8 cellular contexts compared by ENCODE assay signal in the genomic region with DNA sequence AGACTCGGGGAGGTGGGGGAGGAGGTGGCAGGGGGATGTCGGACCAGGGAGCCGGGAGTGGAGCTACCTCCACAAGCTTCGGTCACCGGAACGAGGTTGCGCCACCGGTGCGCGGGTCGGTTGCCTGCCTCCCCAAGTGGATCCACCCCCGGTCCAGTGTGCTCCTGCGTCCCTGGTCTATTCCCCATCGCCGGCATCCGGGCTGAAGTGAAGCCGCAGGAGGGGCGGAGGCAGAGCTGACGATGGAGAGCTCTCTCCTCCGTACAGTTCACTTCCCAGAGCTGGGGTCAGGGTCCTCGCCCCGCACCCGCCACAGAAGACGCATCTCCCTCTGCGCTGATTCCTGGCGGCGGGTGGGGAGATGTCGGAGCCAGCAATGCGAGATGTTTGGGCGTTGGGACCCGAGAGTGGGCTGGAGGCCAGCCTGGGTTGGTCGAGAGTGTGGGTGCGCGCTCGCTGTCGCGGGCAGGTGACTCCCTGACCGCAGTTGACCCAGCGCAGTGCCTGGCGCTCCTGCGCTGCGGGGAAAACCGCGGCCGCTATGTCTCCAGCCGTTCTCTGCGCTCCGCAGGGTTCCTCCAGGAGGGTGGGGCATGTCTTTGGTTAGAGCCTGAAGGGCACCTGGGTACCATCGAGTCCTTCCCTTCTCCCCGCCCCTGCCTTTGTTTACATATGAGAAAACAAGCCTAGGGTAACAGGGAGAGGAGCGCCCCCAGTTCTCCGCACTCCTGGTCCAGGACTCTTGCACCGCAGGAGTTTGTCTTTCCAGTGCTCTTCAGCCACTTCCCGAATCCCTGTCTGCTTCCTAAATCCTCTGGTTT. TPM values are rescaled to one million over a fixed set of nuclear protein-coding genes. Genes with fewer than 3 reads are reported as not detected.
DNase-seq lines count a peak whose midpoint lies in the region; ATAC-seq and FAIRE-seq lines count a peak whose summit lies in the region.

No MANE protein-coding gene starts in this region.

- peaks cover 3 to 5% of the 10 kb centered on the region in 2 donors for H3K27me3 ChIP-seq in small intestine (ENCODE audit: control insufficient read depth in 2 of 2, insufficient read depth in 2 of 2, low read length in 2 of 2)

- H3K27ac ChIP-seq in small intestine (ENCODE audit: low read depth in 1 of 2, low read length in 1 of 2), result peak overlapping the region in 1 of 2 donors; percentile 91

- H3K4me1 Mint-ChIP-seq in activated naive CD8-positive, alpha-beta T cell (ENCODE audit: low read depth), result peaks cover 15% of the 10 kb centered on the region

- no peak overlapping the region for H3K27ac Mint-ChIP-seq in activated naive CD8-positive, alpha-beta T cell

- no peaks in the 10 kb centered on the region for H3K36me3 ChIP-seq in small intestine (ENCODE audit: control insufficient read depth in 2 of 2, insufficient read depth in 2 of 2, low read length in 2 of 2)

- ATAC-seq in HG03457 (IDR thresholded peaks at IDR 0.05; ENCODE audit: unreplicated experiment), result no peak

- H3K27me3 Mint-ChIP-seq in activated naive CD8-positive, alpha-beta T cell, result peaks cover 37% of the 10 kb centered on the region

- H3K4me3 ChIP-seq in iPS-11a (ENCODE audit: low read depth, low read length), result peak overlapping the region; percentile 43
- peak overlapping the region; percentile 24 to 53 for H3K4me3 ChIP-seq in small intestine (ENCODE audit: low read depth in 1 of 2, low read length in 2 of 2)

- FAIRE-seq in small intestine (lab: Jason Lieb, UNC), result no peak

- no peaks in the 10 kb centered on the region for H3K36me3 Mint-ChIP-seq in activated naive CD8-positive, alpha-beta T cell

- H3K4me3 Mint-ChIP-seq in activated naive CD8-positive, alpha-beta T cell, result peak overlapping the region; percentile 93

- H3K9me3 Mint-ChIP-seq in activated naive CD8-positive, alpha-beta T cell (ENCODE audit: low read depth), result no peaks in the 10 kb centered on the region

- H3K9me3 ChIP-seq in small intestine (ENCODE audit: control insufficient read depth, low read depth), result no peaks in the 10 kb centered on the region

- 2 to 4% (median 4%) methylated on average over 51 to 54 of the region's 54 CpGs for WGBS in small intestine, 3 donors

- no peaks in the 10 kb centered on the region for H3K4me1 ChIP-seq in small intestine (ENCODE audit: control insufficient read depth in 2 of 2, insufficient read depth in 1 of 2, low read depth in 1 of 2, low read length in 1 of 2)

- peak; percentile 64 for DNase-seq in activated CD8-positive, alpha-beta memory T cell treated with anti-CD3 and anti-CD28 coated beads for 24 hours
- no peak for DNase-seq in activated CD8-positive, alpha-beta memory T cell treated with anti-CD3 and anti-CD28 coated beads, Interleukin-2, amount 50 U/mL, for 4 hours
- DNase-seq in small intestine (no peak), NCI-H345 treated with DMSO at 0.1 percent for 48 hours (lab: John Stamatoyannopoulos, UW; ENCODE audit: unreplicated experiment) (no peak), HK-2 (ENCODE audit: unreplicated experiment) (no peak)

RNA-seq across cellular contexts. Expression of gene C11orf96, which starts 1.7 kb away (rescaled TPM):
- 10 to 100 TPM in 2 of 3 donors, 1 to 10 TPM in 1; 6.7 to 55.1 (median 36.5) TPM for polyA plus RNA-seq in small intestine
